In genomic region chr6:37393530-37393929, GRCh38 we compare ENCODE assay signal across 14 cellular contexts. TPM values are rescaled to one million over a fixed set of nuclear protein-coding genes. Genes with fewer than 3 reads are reported as not detected.
DNase-seq lines count a peak whose midpoint lies in the region; ATAC-seq and TF ChIP-seq lines count a peak whose summit lies in the region.
"Had no signal": no experiment of that assay in that cellular context is flagged by ENCODE, and none has a peak within 500 bp of the region (broad histone marks: within the 10 kb centered on the region; RNA-seq: fewer than 3 reads in every experiment).

No MANE protein-coding gene starts in this region.

- no peak overlapping the region for H3K9ac ChIP-seq in Karpas-422 (ENCODE audit: low read length)

- no peak overlapping the region for H3K4me2 ChIP-seq in Karpas-422 (ENCODE audit: low read depth, low read length, poor library complexity, severe bottlenecking)

- H2AFZ ChIP-seq in Karpas-422 (ENCODE audit: low read length), result no peak overlapping the region

- H3K4me3 Mint-ChIP-seq in activated CD4-positive, alpha-beta T cell treated with anti-CD3 and anti-CD28 coated beads, Interleukin-2, amount 10 ng/mL, durations not matched to agents 7 days and 5 days, result no peak overlapping the region
- no peak overlapping the region for H3K4me3 Mint-ChIP-seq in CD4-positive, CD25-positive, alpha-beta regulatory T cell
- H3K4me3 Mint-ChIP-seq in progenitor cell of endocrine pancreas (ENCODE audit: low read depth), result no peak overlapping the region
- H3K4me3 Mint-ChIP-seq: CD4-positive, alpha-beta memory T cell; H9 had no signal

- peaks cover 6% of the 10 kb centered on the region for H3K4me1 Mint-ChIP-seq in activated CD4-positive, alpha-beta T cell treated with anti-CD3 and anti-CD28 coated beads, Interleukin-2, amount 10 ng/mL, durations not matched to agents 7 days and 5 days
- H3K4me1 Mint-ChIP-seq in CD4-positive, CD25-positive, alpha-beta regulatory T cell, result peaks cover 0 to 5% (median 0%) of the 10 kb centered on the region in 4 donors
- H3K4me1 Mint-ChIP-seq in progenitor cell of endocrine pancreas (ENCODE audit: low read depth), result no peaks in the 10 kb centered on the region
- H3K4me1 Mint-ChIP-seq: CD4-positive, alpha-beta memory T cell; H9 had no signal

- H3K9me3 ChIP-seq in CD4-positive, CD25-positive, alpha-beta regulatory T cell (ENCODE audit: control insufficient read depth in 2 of 2, low read length in 2 of 2), result no peaks in the 10 kb centered on the region
- H3K9me3 ChIP-seq in Karpas-422 (ENCODE audit: low read length) (no peaks in the 10 kb centered on the region), WERI-Rb-1 (ENCODE audit: severe bottlenecking) (no peaks in the 10 kb centered on the region)
- H3K9me3 ChIP-seq: BE2C had no signal

- POLR2A ChIA-PET in activated CD4-positive, alpha-beta T cell treated with anti-CD3 and anti-CD28 coated beads, Interleukin-2, amount 10 ng/mL, durations not matched to agents 7 days and 5 days (lab: Charles Lee), result no interaction called here

- H3K9me2 ChIP-seq in Karpas-422 (replicated peaks; ENCODE audit: insufficient read depth, low read length), result no peaks in the 10 kb centered on the region

- TF ChIP-seq CTCF in progenitor cell of endocrine pancreas (IDR thresholded peaks at IDR 0.05; ENCODE audit: unreplicated experiment), result no peak
- TF ChIP-seq CTCF in WERI-Rb-1 (IDR thresholded peaks at IDR 0.05; ENCODE audit: low read depth, low read length), result no peak

- H3K27ac Mint-ChIP-seq in activated CD4-positive, alpha-beta T cell treated with anti-CD3 and anti-CD28 coated beads, Interleukin-2, amount 10 ng/mL, durations not matched to agents 7 days and 5 days, result peak overlapping the region; percentile 17
- H3K27ac Mint-ChIP-seq in CD4-positive, CD25-positive, alpha-beta regulatory T cell, result peak overlapping the region in 2 of 3 donors; percentile 5 to 23
- peak overlapping the region; percentile 41 for H3K27ac Mint-ChIP-seq in progenitor cell of endocrine pancreas
- H3K27ac Mint-ChIP-seq: H9 had no signal

- H3K36me3 ChIP-seq in CD4-positive, CD25-positive, alpha-beta regulatory T cell (ENCODE audit: control insufficient read depth, insufficient read depth, low read length), result peaks cover 35% of the 10 kb centered on the region
- H3K36me3 ChIP-seq in Karpas-422 (ENCODE audit: insufficient read depth, low read length), result peaks cover 6% of the 10 kb centered on the region; the same call in 1 of the 2 replicates
- peaks cover 62% of the 10 kb centered on the region for H3K36me3 ChIP-seq in WERI-Rb-1

- no peaks in the 10 kb centered on the region for H3K9me3 Mint-ChIP-seq in activated CD4-positive, alpha-beta T cell treated with anti-CD3 and anti-CD28 coated beads, Interleukin-2, amount 10 ng/mL, durations not matched to agents 7 days and 5 days
- no peaks in the 10 kb centered on the region for H3K9me3 Mint-ChIP-seq in CD4-positive, CD25-positive, alpha-beta regulatory T cell
- H3K9me3 Mint-ChIP-seq in progenitor cell of endocrine pancreas (ENCODE audit: low read depth), result no peaks in the 10 kb centered on the region
- H3K9me3 Mint-ChIP-seq: CD4-positive, alpha-beta memory T cell; H9 had no signal

- CTCF ChIA-PET in activated CD4-positive, alpha-beta T cell treated with anti-CD3 and anti-CD28 coated beads, Interleukin-2, amount 10 ng/mL, durations not matched to agents 7 days and 5 days (lab: Charles Lee), result interaction anchor here (1.1 to 2.0 kb wide), 2 partner anchors 10 to 31 kb away, joined by 4 read pairs; no protein-coding TSS in a partner anchor

- no peak overlapping the region for H3K4me3 ChIP-seq in CD4-positive, CD25-positive, alpha-beta regulatory T cell (ENCODE audit: low read depth, low read length)
- H3K4me3 ChIP-seq in Karpas-422 (ENCODE audit: low read length), result no peak overlapping the region
- H3K4me3 ChIP-seq in WERI-Rb-1 (ENCODE audit: low read depth, low read length), result no peak overlapping the region

- H3K27ac ChIP-seq in CD4-positive, CD25-positive, alpha-beta regulatory T cell (ENCODE audit: insufficient read depth, low read length, poor library complexity, severe bottlenecking), result no peak overlapping the region
- H3K27ac ChIP-seq in Karpas-422 (ENCODE audit: low read length) (no peak overlapping the region), WERI-Rb-1 (no peak overlapping the region)

- H4K20me1 ChIP-seq in Karpas-422 (ENCODE audit: insufficient read depth, low read depth, low read length), result no peaks in the 10 kb centered on the region

- no peaks in the 10 kb centered on the region for H3K27me3 Mint-ChIP-seq in activated CD4-positive, alpha-beta T cell treated with anti-CD3 and anti-CD28 coated beads, Interleukin-2, amount 10 ng/mL, durations not matched to agents 7 days and 5 days
- no peaks in the 10 kb centered on the region for H3K27me3 Mint-ChIP-seq in CD4-positive, CD25-positive, alpha-beta regulatory T cell
- no peaks in the 10 kb centered on the region for H3K27me3 Mint-ChIP-seq in progenitor cell of endocrine pancreas
- H3K27me3 Mint-ChIP-seq: CD4-positive, alpha-beta memory T cell had no signal

- no peaks in the 10 kb centered on the region for H3K4me1 ChIP-seq in CD4-positive, CD25-positive, alpha-beta regulatory T cell (ENCODE audit: control insufficient read depth, insufficient read depth, low read length, poor library complexity, severe bottlenecking)
- H3K4me1 ChIP-seq in Karpas-422 (ENCODE audit: low read length), result no peaks in the 10 kb centered on the region

- no peaks in the 10 kb centered on the region for H3K79me2 ChIP-seq in Karpas-422 (ENCODE audit: low read length)

- no peaks in the 10 kb centered on the region for H3K27me3 ChIP-seq in CD4-positive, CD25-positive, alpha-beta regulatory T cell (ENCODE audit: control insufficient read depth, insufficient read depth, low read length)
- H3K27me3 ChIP-seq in Karpas-422 (ENCODE audit: low read length) (no peaks in the 10 kb centered on the region), WERI-Rb-1 (ENCODE audit: insufficient read depth, low read depth, severe bottlenecking) (no peaks in the 10 kb centered on the region)
- H3K27me3 ChIP-seq: BE2C had no signal

- H3K36me3 Mint-ChIP-seq in activated CD4-positive, alpha-beta T cell treated with anti-CD3 and anti-CD28 coated beads, Interleukin-2, amount 10 ng/mL, durations not matched to agents 7 days and 5 days (ENCODE audit: low read depth), result peaks cover 12% of the 10 kb centered on the region
- peaks cover 7% of the 10 kb centered on the region for H3K36me3 Mint-ChIP-seq in CD4-positive, CD25-positive, alpha-beta regulatory T cell
- peaks cover 5% of the 10 kb centered on the region for H3K36me3 Mint-ChIP-seq in progenitor cell of endocrine pancreas (ENCODE audit: insufficient read depth)

- DNase-seq in activated CD4-positive, alpha-beta T cell treated with anti-CD3 and anti-CD28 coated beads, Interleukin-2, amount 10 ng/mL, durations not matched to agents 7 days and 5 days, result no peak
- DNase-seq in activated CD4-positive, alpha-beta T cell treated with anti-CD3 and anti-CD28 coated beads, Interleukin-2, amount 50 U/mL, for 48 hours, result no peak
- DNase-seq in CD4-positive, CD25-positive, alpha-beta regulatory T cell, result no peak
- DNase-seq in Karpas-422, result peak; percentile 36
- DNase-seq in progenitor cell of endocrine pancreas (ENCODE audit: low spot score, unreplicated experiment), result no peak
- DNase-seq in WERI-Rb-1, result no peak
- DNase-seq: ACHN; BE2C; C1 segment of cervical spinal cord; CD4-positive, alpha-beta memory T cell; DMS 273 treated with DMSO at 0.1 percent for 48 hours; DMS53; H9 had no signal

- ATAC-seq in CD4-positive, CD25-positive, alpha-beta regulatory T cell (ENCODE audit: low read depth in 2 of 2), result no peak
- no peak for ATAC-seq in HG02763 (IDR thresholded peaks at IDR 0.05; ENCODE audit: unreplicated experiment)

RNA-seq across cellular contexts. Expression of gene CMTR1, which starts 39.5 kb away (rescaled TPM):
- 10 to 100 TPM; 90.9 to 92.5 TPM for total RNA-seq in activated CD4-positive, alpha-beta T cell treated with anti-CD3 and anti-CD28 coated beads, Interleukin-2, amount 10 ng/mL, durations not matched to agents 7 days and 5 days
- total RNA-seq in CD4-positive, CD25-positive, alpha-beta regulatory T cell, result 91.2 TPM
- 10 to 100 TPM; 27.8 to 31.2 (median 29.1) TPM for polyA plus RNA-seq in CD4-positive, CD25-positive, alpha-beta regulatory T cell
- total RNA-seq in Karpas-422 (2014; rRNA removed; shearing (Covaris generic); ENCODE audit: low replicate concordance), result 28.7 and 40.0 TPM in 2 replicates
- 48.0 and 50.5 TPM in 2 replicates for total RNA-seq in progenitor cell of endocrine pancreas

RNA-seq across cellular contexts. Expression of gene RNF8, which starts 39.7 kb away (rescaled TPM):
- 10 to 100 TPM; 23.1 to 25.2 TPM for total RNA-seq in activated CD4-positive, alpha-beta T cell treated with anti-CD3 and anti-CD28 coated beads, Interleukin-2, amount 10 ng/mL, durations not matched to agents 7 days and 5 days
- 12.2 TPM for total RNA-seq in CD4-positive, CD25-positive, alpha-beta regulatory T cell
- polyA plus RNA-seq in CD4-positive, CD25-positive, alpha-beta regulatory T cell, result 10 to 100 TPM; 14.6 to 21.9 (median 17.6) TPM
- 22.5 and 32.7 TPM in 2 replicates for total RNA-seq in Karpas-422 (2014; rRNA removed; shearing (Covaris generic); ENCODE audit: low replicate concordance)
- total RNA-seq in progenitor cell of endocrine pancreas, result 30.8 and 34.2 TPM in 2 replicates
